In genomic region chr12:121331268-121331667, GRCh38 we compare ENCODE assay signal across 20 cellular contexts.
"Had no signal": no experiment of that assay in that cellular context is flagged by ENCODE, and none has a peak within 500 bp of the region (broad histone marks: within the 10 kb centered on the region; RNA-seq: fewer than 3 reads in every experiment).

No MANE protein-coding gene starts in this region.

- FAIRE-seq: astrocyte had no signal

- H3K27me3 ChIP-seq: cardiac muscle cell, colonic mucosa, foreskin keratinocyte, ovary, tibial nerve, uterus had no signal

- H3K27ac ChIP-seq: cardiac muscle cell, colonic mucosa, foreskin keratinocyte, ovary, tibial nerve, uterus had no signal

- H3K4me3 ChIP-seq: cardiac muscle cell, colonic mucosa, lung, ovary, tibial nerve, uterus had no signal

- ATAC-seq: foreskin keratinocyte, left cardiac atrium had no signal

- H3K4me1 ChIP-seq: colonic mucosa, foreskin keratinocyte, uterus had no signal

- H3K36me3 ChIP-seq: ovary, uterus had no signal

- DNase-seq: activated CD4-positive, alpha-beta T cell treated with anti-CD3 and anti-CD28 coated beads for 1 hour; activated CD4-positive, alpha-beta T cell treated with anti-CD3 and anti-CD28 coated beads, Interleukin-2, amount 50 U/mL, for 48 hours; activated effector memory CD4-positive, alpha-beta T cell treated with Interleukin-2 at 50 U/mL for 16 hours; activated naive CD4-positive, alpha-beta T cell treated with anti-CD3 and anti-CD28 coated beads, Interleukin-2, amount 50 U/mL, for 16 hours; activated T-cell treated with anti-CD3 and anti-CD28 coated beads, Interleukin-2, amount 50 U/mL, for 1 hour; colonic mucosa; foreskin keratinocyte; left cardiac atrium; midbrain; ovary; stimulated activated CD4-positive, alpha-beta T cell treated with anti-CD3 and anti-CD28 coated beads, Interleukin-4, amount 100 ng/mL, for 4 hours; stimulated activated CD8-positive, alpha-beta memory T cell treated with anti-CD3 and anti-CD28 coated beads, Interleukin-4, amount 100 ng/mL, for 48 hours; stimulated activated naive CD4-positive, alpha-beta T cell treated with Interleukin-2 at 50 U/mL for 16 hours; substantia nigra; T1000; uterus had no signal

- H3K9me3 ChIP-seq: colonic mucosa, ovary, tibial nerve, uterus had no signal
